Comparison of ENCODE assay signal across 14 cellular contexts in genomic region chr12:9906888-9907287, GRCh38. TPM values are rescaled to one million over a fixed set of nuclear protein-coding genes. Genes with fewer than 3 reads are reported as not detected.
DNase-seq lines count a peak whose midpoint lies in the region; ATAC-seq lines count a peak whose summit lies in the region.
"Had no signal": no experiment of that assay in that cellular context is flagged by ENCODE, and none has a peak within 500 bp of the region (broad histone marks: within the 10 kb centered on the region; RNA-seq: fewer than 3 reads in every experiment).

No MANE protein-coding gene starts in this region.

- in situ Hi-C loops in GM23248 (cut with MboI) = no loop called here

- 0 out of 2 replicates have a peak, but pooled peaks cover 5% of the 10 kb centered on the region for H3K27me3 ChIP-seq in GM23248 (replicated peaks; ENCODE audit: insufficient read depth)

- peaks cover 4% of the 10 kb centered on the region for H3K9me3 ChIP-seq in GM23248 (ENCODE audit: low read depth)

- H3K9ac ChIP-seq in GM23248 = no peak overlapping the region

- H3K79me2 ChIP-seq in GM23248 (ENCODE audit: insufficient read depth) = no peaks in the 10 kb centered on the region

- H3K9me2 ChIP-seq in GM23248 (ENCODE audit: insufficient read depth) = no peaks in the 10 kb centered on the region

- H4K20me1 ChIP-seq in GM23248 (ENCODE audit: insufficient read depth) = no peaks in the 10 kb centered on the region

- H3K4me1 ChIP-seq in GM23248 (ENCODE audit: insufficient read depth) = no peaks in the 10 kb centered on the region
- H3K4me1 ChIP-seq: Caco-2 had no signal

- no peak overlapping the region for H3K27ac ChIP-seq in GM23248

- peaks cover 16% of the 10 kb centered on the region for H3K36me3 Mint-ChIP-seq in T-cell
- peaks cover 44% of the 10 kb centered on the region for H3K36me3 Mint-ChIP-seq in natural killer cell treated with Interleukin-12 subunit alpha and Interleukin-12 subunit beta and Interleukin-15 and Interleukin-18, amount 100 ng/mL, for 72 hours

- H3K4me3 Mint-ChIP-seq in T-cell = peak overlapping the region; percentile 29 to 52 (median 43)
- H3K4me3 Mint-ChIP-seq in natural killer cell treated with Interleukin-12 subunit alpha and Interleukin-12 subunit beta and Interleukin-15 and Interleukin-18, amount 100 ng/mL, for 72 hours = peak overlapping the region; percentile 70
- H3K4me3 Mint-ChIP-seq: endodermal cell had no signal

- CTCF ChIA-PET in T-cell (lab: Charles Lee) = interaction anchor here in 1 of 2 donors (0.7 to 1.6 kb wide), 7 partner anchors 12 to 274 kb away, joined by 3 to 7 read pairs (median 4); no protein-coding TSS in a partner anchor

- no peaks in the 10 kb centered on the region for H3K27me3 Mint-ChIP-seq in T-cell
- H3K27me3 Mint-ChIP-seq in natural killer cell treated with Interleukin-12 subunit alpha and Interleukin-12 subunit beta and Interleukin-15 and Interleukin-18, amount 100 ng/mL, for 72 hours = no peaks in the 10 kb centered on the region

- DNase-seq in GM23248 = peak; percentile 5
- peak in 32 of 34 experiments; percentile 2 to 53 (median 28) for DNase-seq in T-cell
- peak; percentile 19 for DNase-seq in activated naive CD4-positive, alpha-beta T cell treated with anti-CD3 and anti-CD28 coated beads, Interleukin-2, amount 50 U/mL, for 16 hours
- DNase-seq in natural killer cell treated with Interleukin-12 subunit alpha and Interleukin-12 subunit beta and Interleukin-15 and Interleukin-18, amount 100 ng/mL, for 72 hours (ENCODE audit: low spot score) = peak; percentile 68
- no peak for DNase-seq in C1 segment of cervical spinal cord (lab: John Stamatoyannopoulos, UW)
- no peak for DNase-seq in GM03348 (ENCODE audit: low spot score)
- DNase-seq in NCI-H345 (lab: John Stamatoyannopoulos, UW) = no peak
- DNase-seq: Caco-2, endodermal cell, NCI-H446 had no signal

- no peak overlapping the region for H3K4me2 ChIP-seq in GM23248 (ENCODE audit: unreplicated experiment)

- H3K27ac Mint-ChIP-seq in T-cell = peak overlapping the region; percentile 86 to 92
- H3K27ac Mint-ChIP-seq in natural killer cell treated with Interleukin-12 subunit alpha and Interleukin-12 subunit beta and Interleukin-15 and Interleukin-18, amount 100 ng/mL, for 72 hours = peak overlapping the region; percentile 65 to 89
- H3K27ac Mint-ChIP-seq: endodermal cell had no signal

- peaks cover 10 to 31% (median 25%) of the 10 kb centered on the region in 3 donors for H3K9me3 Mint-ChIP-seq in T-cell
- peaks cover 19% of the 10 kb centered on the region for H3K9me3 Mint-ChIP-seq in natural killer cell treated with Interleukin-12 subunit alpha and Interleukin-12 subunit beta and Interleukin-15 and Interleukin-18, amount 100 ng/mL, for 72 hours

- no peaks in the 10 kb centered on the region for H3F3A ChIP-seq in GM23248 (ENCODE audit: insufficient read depth)

- ATAC-seq in T-cell (replicated peaks in 1 of 4) (peak; percentile 99), GM18870 (IDR thresholded peaks at IDR 0.05; ENCODE audit: unreplicated experiment) (no peak)
- ATAC-seq in natural killer cell treated with Interleukin-12 subunit alpha and Interleukin-12 subunit beta and Interleukin-15 and Interleukin-18, amount 100 ng/mL, for 72 hours = peak; percentile 92 to 95

- peaks cover 33 to 40% (median 37%) of the 10 kb centered on the region in 3 donors for H3K4me1 Mint-ChIP-seq in T-cell
- peaks cover 33 to 38% of the 10 kb centered on the region in 2 donors for H3K4me1 Mint-ChIP-seq in natural killer cell treated with Interleukin-12 subunit alpha and Interleukin-12 subunit beta and Interleukin-15 and Interleukin-18, amount 100 ng/mL, for 72 hours (ENCODE audit: low read depth in 2 of 2)
- H3K4me1 Mint-ChIP-seq: endodermal cell had no signal

- POLR2A ChIA-PET in T-cell (lab: Charles Lee) = interaction anchor here (0.5 to 1.2 kb wide), 6 partner anchors 9 to 1299 kb away, joined by 3 to 8 read pairs (median 4); no protein-coding TSS in a partner anchor

- no peaks in the 10 kb centered on the region for H3K36me3 ChIP-seq in GM23248 (ENCODE audit: low read depth)

- no peak overlapping the region for H3K4me3 ChIP-seq in GM23248

- WGBS in GM23248 (ENCODE audit: low coverage in 1 of 2, low lambda C conversion rate in 2 of 2, missing lambda C conversion rate in 2 of 2), 2 experiments = 47 to 62% methylated on average over 2 of the region's 2 CpGs

- H2AFZ ChIP-seq in GM23248 = no peak overlapping the region

RNA-seq across cellular contexts. Expression of gene CLEC2A, which starts 25.3 kb away (rescaled TPM):
- total RNA-seq in GM23248 (2014; rRNA removed; shearing (Covaris generic)) = not detected in 2 replicates
- polyA plus RNA-seq in GM23248 (2016; fragmentation: Nextera tagmentation; extraction: Ambion mirVana) = not detected in 2 replicates
- not detected for total RNA-seq in T-cell
- total RNA-seq in natural killer cell treated with Interleukin-12 subunit alpha and Interleukin-12 subunit beta and Interleukin-15 and Interleukin-18, amount 100 ng/mL, for 72 hours = not detected
- total RNA-seq: Caco-2, SK-MEL-5, skeletal muscle tissue had no signal

RNA-seq across cellular contexts. Expression of gene KLRF2, which starts 25.6 kb away (rescaled TPM):
- not detected in 2 replicates for total RNA-seq in GM23248 (2014; rRNA removed; shearing (Covaris generic))
- not detected in 2 replicates for polyA plus RNA-seq in GM23248 (2016; fragmentation: Nextera tagmentation; extraction: Ambion mirVana)
- total RNA-seq in T-cell = not detected
- not detected for total RNA-seq in natural killer cell treated with Interleukin-12 subunit alpha and Interleukin-12 subunit beta and Interleukin-15 and Interleukin-18, amount 100 ng/mL, for 72 hours
- total RNA-seq: Caco-2, endodermal cell, SK-MEL-5, skeletal muscle tissue, temporal lobe had no signal

RNA-seq across cellular contexts. Expression of gene CLEC2B, which starts 37.7 kb away (rescaled TPM):
- 6.2 and 7.2 TPM in 2 replicates for total RNA-seq in GM23248 (2014; rRNA removed; shearing (Covaris generic))
- polyA plus RNA-seq in GM23248 (2016; fragmentation: Nextera tagmentation; extraction: Ambion mirVana) = 11.7 and 12.2 TPM in 2 replicates
- total RNA-seq in T-cell = 100 to 1,000 TPM in 1 of 5 donors, 10 to 100 TPM in 4; 60.0 to 101 (median 74.7) TPM
- total RNA-seq in natural killer cell treated with Interleukin-12 subunit alpha and Interleukin-12 subunit beta and Interleukin-15 and Interleukin-18, amount 100 ng/mL, for 72 hours = 10 to 100 TPM; 26.7 to 70.3 TPM
- total RNA-seq: Caco-2, endodermal cell had no signal

Comparison
In these comparisons a context has a peak if more than half of its experiments do, and no peak if none do; other contexts are left out.
1. DNase-seq: peak in GM23248 (single experiment), T-cell (32 of 34), activated naive CD4-positive, alpha-beta T cell treated with anti-CD3 and anti-CD28 coated beads, Interleukin-2, amount 50 U/mL, for 16 hours (single experiment) and natural killer cell treated with Interleukin-12 subunit alpha and Interleukin-12 subunit beta and Interleukin-15 and Interleukin-18, amount 100 ng/mL, for 72 hours (single experiment); none in C1 segment of cervical spinal cord (0 of 14), GM03348 (single experiment) and NCI-H345 (single experiment).